1 cellular context compared by ENCODE assay signal in genomic region chr5:140295414-140295813, GRCh38.
TF ChIP-seq lines count a peak whose summit lies in the region.

No MANE protein-coding gene starts in this region.

TF ChIP-seq in K562, 482 proteins besides CTCF, POLR2A, EP300 and RAD21 (continued from another document and continues in another):
- TF ChIP-seq PBX2 (CRISPR knock-in tag; IDR thresholded peaks at IDR 0.05; ENCODE audit: low read depth): no peak
- TF ChIP-seq PBX2 (tag; conservative IDR thresholded peaks at IDR 0.05; ENCODE audit: low read depth): peak; percentile 62
- TF ChIP-seq ZKSCAN1 (IDR thresholded peaks at IDR 0.05; ENCODE audit: low read depth, low read length): no peak
- TF ChIP-seq ZSCAN29 (IDR thresholded peaks at IDR 0.05): no peak
- no peak for TF ChIP-seq ZBTB17 (CRISPR knock-in tag; IDR thresholded peaks at IDR 0.05)
- no peak for TF ChIP-seq GABPB2 (CRISPR knock-in tag; conservative IDR thresholded peaks at IDR 0.05)
- TF ChIP-seq FOS (IDR thresholded peaks at IDR 0.05; ENCODE audit: extremely low read depth, insufficient read length): no peak
- peak in 1 of 2 experiments; percentile 38 for TF ChIP-seq NCOA2 (IDR thresholded peaks at IDR 0.05; ENCODE audit: partially characterized antibody in 2 of 2)
- peak; percentile 77 for TF ChIP-seq MEIS2 (IDR thresholded peaks at IDR 0.05; ENCODE audit: partially characterized antibody)
- no peak for TF ChIP-seq HDAC1 (IDR thresholded peaks at IDR 0.05)
- no peak for TF ChIP-seq BDP1 (IDR thresholded peaks at IDR 0.05; ENCODE audit: insufficient read depth, insufficient read length)
- TF ChIP-seq ZBTB33 (CRISPR knock-in tag; IDR thresholded peaks at IDR 0.05): no peak
- TF ChIP-seq HMBOX1 (IDR thresholded peaks at IDR 0.05): no peak
- no peak for TF ChIP-seq MAFG (tag; conservative IDR thresholded peaks at IDR 0.05)
- peak; percentile 41 for TF ChIP-seq PKNOX1 (IDR thresholded peaks at IDR 0.05)
- no peak for TF ChIP-seq NCOA6 (IDR thresholded peaks at IDR 0.05)
- no peak for TF ChIP-seq ZNF354B (CRISPR knock-in tag; IDR thresholded peaks at IDR 0.05)
- TF ChIP-seq BACH1 (tag; IDR thresholded peaks at IDR 0.05): no peak
- no peak for TF ChIP-seq HDAC3 (IDR thresholded peaks at IDR 0.05; ENCODE audit: borderline replicate concordance, partially characterized antibody)
- TF ChIP-seq NFIC (IDR thresholded peaks at IDR 0.05): peak; percentile 99
- no peak for TF ChIP-seq TBP (optimal IDR thresholded peaks at IDR 0.05; ENCODE audit: low read depth, low read length)
- TF ChIP-seq ZNF253 (CRISPR knock-in tag; conservative IDR thresholded peaks at IDR 0.05): no peak
- TF ChIP-seq ATF4 (CRISPR knock-in tag; IDR thresholded peaks at IDR 0.05): no peak
- TF ChIP-seq ZNF77 (CRISPR knock-in tag; IDR thresholded peaks at IDR 0.05): no peak
- TF ChIP-seq KAT2B (IDR thresholded peaks at IDR 0.05; ENCODE audit: low read depth, low read length): no peak
- TF ChIP-seq RCOR1 (IDR thresholded peaks at IDR 0.05; ENCODE audit: borderline replicate concordance in 1 of 2, low read depth in 2 of 2, low read length in 2 of 2): no peak
- no peak for TF ChIP-seq CBX3 (IDR thresholded peaks at IDR 0.05; ENCODE audit: borderline replicate concordance in 1 of 2, low read length in 2 of 2)
- TF ChIP-seq NFIX (CRISPR knock-in tag; IDR thresholded peaks at IDR 0.05; ENCODE audit: low read depth): peak; percentile 96
- no peak for TF ChIP-seq CBX1 (IDR thresholded peaks at IDR 0.05; ENCODE audit: low read depth)
- no peak for TF ChIP-seq CAMTA2 (CRISPR knock-in tag; conservative IDR thresholded peaks at IDR 0.05)
- no peak for TF ChIP-seq BRF1 (IDR thresholded peaks at IDR 0.05; ENCODE audit: borderline replicate concordance, extremely low read depth, insufficient read length)
- no peak for TF ChIP-seq RFX1 (IDR thresholded peaks at IDR 0.05)
- TF ChIP-seq HMG20A (CRISPR knock-in tag; conservative IDR thresholded peaks at IDR 0.05): no peak
- no peak for TF ChIP-seq TRIM28 (IDR thresholded peaks at IDR 0.05)
- no peak for TF ChIP-seq XRCC5 (IDR thresholded peaks at IDR 0.05; ENCODE audit: low read depth, low read length)
- no peak for TF ChIP-seq ATF1 (CRISPR knock-in tag; IDR thresholded peaks at IDR 0.05)
- no peak for TF ChIP-seq ATF1 (tag; IDR thresholded peaks at IDR 0.05)
- no peak for TF ChIP-seq CBFA2T2 (conservative IDR thresholded peaks at IDR 0.05)
- no peak for TF ChIP-seq MGA (IDR thresholded peaks at IDR 0.05)
- TF ChIP-seq STAT5A (IDR thresholded peaks at IDR 0.05; ENCODE audit: borderline replicate concordance, low read length): no peak
- no peak for TF ChIP-seq HNRNPL (IDR thresholded peaks at IDR 0.05; ENCODE audit: low read depth, low read length)
- peak; percentile 77 for TF ChIP-seq ATF3 (IDR thresholded peaks at IDR 0.05)
- TF ChIP-seq ATF3 (CRISPR knock-in tag; conservative IDR thresholded peaks at IDR 0.05): no peak
- no peak for TF ChIP-seq CEBPG (CRISPR knock-in tag; IDR thresholded peaks at IDR 0.05)
- TF ChIP-seq CEBPG (tag; conservative IDR thresholded peaks at IDR 0.05 in 1 of 2, IDR thresholded peaks at IDR 0.05 in 1 of 2): 0 out of 4 replicates have a peak, but pooled peaks of 1 of the 2 experiments have one; percentile 15
- TF ChIP-seq ZNF511 (CRISPR knock-in tag; IDR thresholded peaks at IDR 0.05): no peak
